ENCODE assay signal across 22 cellular contexts in genomic region chr4:139779653-139780052, GRCh38.
DNase-seq lines count a peak whose midpoint lies in the region; ATAC-seq and TF ChIP-seq lines count a peak whose summit lies in the region.
"Had no signal": no experiment of that assay in that cellular context is flagged by ENCODE, and none has a peak within 500 bp of the region (broad histone marks: within the 10 kb centered on the region; RNA-seq: fewer than 3 reads in every experiment).

No MANE protein-coding gene starts in this region.

- H4K20me1 ChIP-seq in SK-N-SH (ENCODE audit: insufficient read depth) = no peaks in the 10 kb centered on the region
- H4K20me1 ChIP-seq: BLaER1 treated with 17β-estradiol and CSF1 and Interleukin-3, amounts not matched to agents 10 nM and 100 nM had no signal

- POLR2A ChIA-PET in SK-N-SH (lab: Yijun Ruan, JAX) = interaction anchor here (0.8 to 1.2 kb wide), 6 partner anchors 9 to 108 kb away, joined by 3 read pairs; no protein-coding TSS in a partner anchor

- H3K4me1 Mint-ChIP-seq in glutamatergic neuron (ENCODE audit: low read depth, unreplicated experiment) = peaks cover 57% of the 10 kb centered on the region
- peaks cover 46% of the 10 kb centered on the region for H3K4me1 Mint-ChIP-seq in progenitor cell of endocrine pancreas (ENCODE audit: low read depth)
- H3K4me1 Mint-ChIP-seq: B cell; CD8-positive, alpha-beta memory T cell had no signal

- H3K9me2 ChIP-seq in SK-N-SH = no peaks in the 10 kb centered on the region

- H3K4me3 ChIP-seq in SK-N-SH (ENCODE audit: low read depth in 2 of 2, low read length in 1 of 2) = no peak overlapping the region
- H3K4me3 ChIP-seq in left ventricle myocardium inferior = no peak overlapping the region
- H3K4me3 ChIP-seq: BLaER1 treated with 17β-estradiol and CSF1 and Interleukin-3, amounts not matched to agents 10 nM and 100 nM; GM12878; GM23248 had no signal

- H3K4me1 ChIP-seq in SK-N-SH (ENCODE audit: control insufficient read depth in 1 of 2, insufficient read depth in 2 of 2, low read depth in 1 of 2, low read length in 1 of 2) (peaks cover 0 to 78% of the 10 kb centered on the region in 2 experiments; a peak in 2 of 4 replicates), left ventricle myocardium inferior (peaks cover 28% of the 10 kb centered on the region)

- peaks cover 22% of the 10 kb centered on the region for H3K27me3 Mint-ChIP-seq in glutamatergic neuron (ENCODE audit: unreplicated experiment)
- no peaks in the 10 kb centered on the region for H3K27me3 Mint-ChIP-seq in progenitor cell of endocrine pancreas
- H3K27me3 Mint-ChIP-seq: B cell; CD4-positive, alpha-beta T cell had no signal

- no peaks in the 10 kb centered on the region for H3K27me3 ChIP-seq in SK-N-SH (ENCODE audit: insufficient read depth)
- H3K27me3 ChIP-seq in left ventricle myocardium inferior (ENCODE audit: low read depth) = no peaks in the 10 kb centered on the region
- H3K27me3 ChIP-seq: BLaER1 treated with 17β-estradiol and CSF1 and Interleukin-3, amounts not matched to agents 10 nM and 100 nM had no signal

- CTCF ChIA-PET in SK-N-SH (lab: Yijun Ruan, JAX) = interaction anchor here (0.7 to 1.6 kb wide), 9 partner anchors 16 to 473 kb away, joined by 3 to 5 read pairs (median 3); no protein-coding TSS in a partner anchor

- no peak overlapping the region for H3K4me2 ChIP-seq in SK-N-SH
- H3K4me2 ChIP-seq: BLaER1 treated with 17β-estradiol and CSF1 and Interleukin-3, amounts not matched to agents 10 nM and 100 nM had no signal

- DNase-seq in NCI-H2171 treated with DMSO at 0.1 percent for 48 hours (lab: John Stamatoyannopoulos, UW) (peak; percentile 46), NCI-H2171 (lab: John Stamatoyannopoulos, UW) (no peak), SK-N-SH (peak; percentile 78), glutamatergic neuron (peak; percentile 46), progenitor cell of endocrine pancreas (ENCODE audit: low spot score, unreplicated experiment) (no peak), left ventricle myocardium inferior (no peak), left cardiac atrium (no peak)
- no peak for DNase-seq in effector CD4-positive, alpha-beta T cell
- DNase-seq: CD4-positive, alpha-beta T cell; CD8-positive, alpha-beta memory T cell; DMS 273 treated with DMSO at 0.1 percent for 48 hours; DMS79; EL; GDM1; GM23248; H9 had no signal

- 79% methylated on average over 9 of the region's 9 CpGs for WGBS in SK-N-SH (ENCODE audit: low lambda C conversion rate)

- H3K27ac Mint-ChIP-seq in glutamatergic neuron (ENCODE audit: unreplicated experiment) (peak overlapping the region; percentile 97), progenitor cell of endocrine pancreas (peak overlapping the region; percentile 37)
- H3K27ac Mint-ChIP-seq: B cell; CD4-positive, alpha-beta T cell; CD8-positive, alpha-beta memory T cell had no signal

- H3K4me3 Mint-ChIP-seq in glutamatergic neuron (ENCODE audit: unreplicated experiment) = no peak overlapping the region
- H3K4me3 Mint-ChIP-seq in progenitor cell of endocrine pancreas (ENCODE audit: low read depth) = no peak overlapping the region
- H3K4me3 Mint-ChIP-seq: B cell; CD14-positive monocyte; CD4-positive, alpha-beta T cell; CD8-positive, alpha-beta memory T cell; H9 had no signal

- no peaks in the 10 kb centered on the region for H3F3A ChIP-seq in SK-N-SH (replicated peaks; ENCODE audit: insufficient read depth)

- H3K9me3 ChIP-seq in SK-N-SH = no peaks in the 10 kb centered on the region
- H3K9me3 ChIP-seq in left ventricle myocardium inferior (replicated peaks) = no peaks in the 10 kb centered on the region

- H3K36me3 Mint-ChIP-seq in glutamatergic neuron (ENCODE audit: unreplicated experiment) (peaks cover 5% of the 10 kb centered on the region), progenitor cell of endocrine pancreas (ENCODE audit: insufficient read depth) (peaks cover 5% of the 10 kb centered on the region)

- TF ChIP-seq CTCF in SK-N-SH (IDR thresholded peaks at IDR 0.05) (no peak), glutamatergic neuron (IDR thresholded peaks at IDR 0.05; ENCODE audit: partially characterized antibody, unreplicated experiment) (no peak), progenitor cell of endocrine pancreas (IDR thresholded peaks at IDR 0.05; ENCODE audit: unreplicated experiment) (no peak), left ventricle myocardium inferior (IDR thresholded peaks at IDR 0.05; ENCODE audit: borderline replicate concordance) (no peak)

- TF ChIP-seq EP300 in SK-N-SH (IDR thresholded peaks at IDR 0.05; ENCODE audit: borderline replicate concordance in 1 of 2, low read depth in 1 of 2, low read length in 1 of 2) = peak; percentile 2 to 99; a peak in 2 of 4 replicates

- no peaks in the 10 kb centered on the region for H3K36me3 ChIP-seq in SK-N-SH (replicated peaks in 1 of 2; ENCODE audit: control insufficient read depth in 1 of 2, insufficient read depth in 2 of 2, low read length in 1 of 2)
- no peaks in the 10 kb centered on the region for H3K36me3 ChIP-seq in left ventricle myocardium inferior

- peak; percentile 51 for TF ChIP-seq RAD21 in SK-N-SH (IDR thresholded peaks at IDR 0.05; ENCODE audit: low read length)

- no peak overlapping the region for H2AFZ ChIP-seq in SK-N-SH (ENCODE audit: low read depth)
- H2AFZ ChIP-seq: GM23248 had no signal

- H3K27ac ChIP-seq in SK-N-SH (ENCODE audit: low read depth in 2 of 2, low read length in 1 of 2) (peak overlapping the region; percentile 24 to 99; a peak in 3 of 4 replicates), left ventricle myocardium inferior (replicated peaks) (no peak overlapping the region)
- H3K27ac ChIP-seq: 22Rv1; BLaER1 treated with 17β-estradiol and CSF1 and Interleukin-3, amounts not matched to agents 10 nM and 100 nM; GM23248 had no signal

- intact Hi-C loops in left ventricle myocardium inferior (cut with micrococcal nuclease) (no loop called here), left cardiac atrium (cut with DNase I) (no loop called here)

- H3K9me3 Mint-ChIP-seq in glutamatergic neuron (ENCODE audit: unreplicated experiment) (peaks cover 26% of the 10 kb centered on the region), progenitor cell of endocrine pancreas (ENCODE audit: low read depth) (no peaks in the 10 kb centered on the region)
- H3K9me3 Mint-ChIP-seq: CD14-positive monocyte; CD4-positive, alpha-beta T cell; H9 had no signal

- no peak for ATAC-seq in left cardiac atrium
- ATAC-seq: GM12878, HCT116 had no signal

- H3K79me2 ChIP-seq in SK-N-SH (ENCODE audit: insufficient read depth) = no peaks in the 10 kb centered on the region

- no peak overlapping the region for H3K9ac ChIP-seq in SK-N-SH
- H3K9ac ChIP-seq: BLaER1 treated with 17β-estradiol and CSF1 and Interleukin-3, amounts not matched to agents 10 nM and 100 nM; GM23248 had no signal

TF ChIP-seq in SK-N-SH, 30 proteins besides CTCF, POLR2A, EP300 and RAD21:
- TF ChIP-seq PBX3 (IDR thresholded peaks at IDR 0.05) (peak; percentile 5; the same call in 1 of the 2 replicates), FOXJ3 (CRISPR knock-in tag; IDR thresholded peaks at IDR 0.05) (peak; percentile 96), MXI1 (IDR thresholded peaks at IDR 0.05; ENCODE audit: low read depth, low read length) (peak; percentile 79), CHD2 (IDR thresholded peaks at IDR 0.05; ENCODE audit: low read length, partially characterized antibody) (peak; percentile 97), POLR2AphosphoS5 (IDR thresholded peaks at IDR 0.05; ENCODE audit: low read depth, low read length) (0 out of 2 replicates have a peak, but pooled peaks have one; percentile 35), FOSL2 (IDR thresholded peaks at IDR 0.05; ENCODE audit: borderline replicate concordance, low read depth) (no peak), FOXM1 (IDR thresholded peaks at IDR 0.05; ENCODE audit: low read depth) (no peak), USF1 (IDR thresholded peaks at IDR 0.05; ENCODE audit: borderline replicate concordance, low read depth) (no peak), TCF12 (IDR thresholded peaks at IDR 0.05) (peak; percentile 60; the same call in 1 of the 2 replicates), GATA2 (CRISPR knock-in tag; IDR thresholded peaks at IDR 0.05) (peak; percentile 82), RCOR1 (IDR thresholded peaks at IDR 0.05; ENCODE audit: low read length) (peak; percentile 91)

Comparison
In these comparisons a context has a peak if more than half of its experiments do, and no peak if none do; other contexts are left out.
1. DNase-seq: peak in NCI-H2171 treated with DMSO at 0.1 percent for 48 hours (single experiment), SK-N-SH (single experiment) and glutamatergic neuron (single experiment); none in NCI-H2171 (single experiment), progenitor cell of endocrine pancreas (single experiment), left ventricle myocardium inferior (single experiment), left cardiac atrium (single experiment) and effector CD4-positive, alpha-beta T cell (single experiment).